ENCODE assay signal across 8 cellular contexts in genomic region chr19:52007436-52007804, GRCh38. TPM values are rescaled to one million over a fixed set of nuclear protein-coding genes. Genes with fewer than 3 reads are reported as not detected.
DNase-seq lines count a peak whose midpoint lies in the region; ATAC-seq and TF ChIP-seq lines count a peak whose summit lies in the region.

No MANE protein-coding gene starts in this region.

- 8 to 13% methylated on average over 10 of the region's 10 CpGs for WGBS in GM23248 (ENCODE audit: low coverage in 1 of 2, low lambda C conversion rate in 2 of 2, missing lambda C conversion rate in 2 of 2), 2 experiments
- 5% methylated on average over 10 of the region's 10 CpGs for WGBS in hepatocyte (ENCODE audit: low lambda C conversion rate, missing lambda C conversion rate)

- H2AFZ ChIP-seq in GM23248: peak overlapping the region; percentile 100
- H2AFZ ChIP-seq in hepatocyte: peak overlapping the region; percentile 100

- peak overlapping the region; percentile 81 for H3K4me3 ChIP-seq in AG09309 (ENCODE audit: control insufficient read depth, low read depth, low read length)
- peak overlapping the region; percentile 86 for H3K4me3 ChIP-seq in GM23248
- peak overlapping the region; percentile 76 for H3K4me3 ChIP-seq in hepatocyte
- H3K4me3 ChIP-seq in skeletal muscle cell (ENCODE audit: low read depth, low read length): peak overlapping the region; percentile 79

- H3K9ac ChIP-seq in GM23248: peak overlapping the region; percentile 86

- peaks cover 5% of the 10 kb centered on the region; the same call in 1 of the 2 replicates for H3K36me3 ChIP-seq in GM23248 (ENCODE audit: low read depth)
- H3K36me3 ChIP-seq in hepatocyte (replicated peaks; ENCODE audit: insufficient read depth, low read depth): no peaks in the 10 kb centered on the region

- H3K27ac ChIP-seq in GM23248 (peak overlapping the region; percentile 69), hepatocyte (peak overlapping the region; percentile 89)

- H3K36me3 Mint-ChIP-seq in activated T-cell treated with anti-CD3 and anti-CD28 coated beads, Interleukin-2, amount 50 U/mL, for 72 hours (ENCODE audit: insufficient read depth in 2 of 2): peaks cover 35 to 57% of the 10 kb centered on the region in 2 donors

- H3K27me3 ChIP-seq in GM23248 (replicated peaks; ENCODE audit: insufficient read depth) (no peaks in the 10 kb centered on the region), hepatocyte (no peaks in the 10 kb centered on the region)

- H3K4me3 Mint-ChIP-seq in activated T-cell treated with anti-CD3 and anti-CD28 coated beads, Interleukin-2, amount 50 U/mL, for 72 hours: peak overlapping the region; percentile 91 to 94

- H3K9me3 ChIP-seq in GM23248 (ENCODE audit: low read depth) (no peaks in the 10 kb centered on the region), hepatocyte (ENCODE audit: low read depth) (peaks cover 10% of the 10 kb centered on the region)

- H4K20me1 ChIP-seq in GM23248 (ENCODE audit: insufficient read depth) (no peaks in the 10 kb centered on the region), hepatocyte (ENCODE audit: insufficient read depth, poor library complexity, severe bottlenecking) (no peaks in the 10 kb centered on the region)

- TF ChIP-seq CTCF in AG09309 (IDR thresholded peaks at IDR 0.05; ENCODE audit: control insufficient read depth, insufficient read depth, low read depth, low read length, missing control alignments): no peak
- no peak for TF ChIP-seq CTCF in hepatocyte (IDR thresholded peaks at IDR 0.05; ENCODE audit: poor library complexity)

- peak; percentile 24 to 29 for ATAC-seq in activated T-cell treated with anti-CD3 and anti-CD28 coated beads, Interleukin-2, amount 50 U/mL, for 72 hours (replicated peaks in 1 of 2)
- no peak for ATAC-seq in GM19455 (IDR thresholded peaks at IDR 0.05; ENCODE audit: unreplicated experiment)
- no peak for ATAC-seq in GM21737 (IDR thresholded peaks at IDR 0.05; ENCODE audit: unreplicated experiment)

- H3K79me2 ChIP-seq in GM23248 (ENCODE audit: insufficient read depth) (peaks cover 52% of the 10 kb centered on the region), hepatocyte (peaks cover 49% of the 10 kb centered on the region)

- H3K27me3 Mint-ChIP-seq in activated T-cell treated with anti-CD3 and anti-CD28 coated beads, Interleukin-2, amount 50 U/mL, for 72 hours (ENCODE audit: low read depth): no peaks in the 10 kb centered on the region

- H3K4me1 Mint-ChIP-seq in activated T-cell treated with anti-CD3 and anti-CD28 coated beads, Interleukin-2, amount 50 U/mL, for 72 hours (ENCODE audit: low read depth): peaks cover 6% of the 10 kb centered on the region

- peaks cover 9 to 24% of the 10 kb centered on the region in 2 donors for H3K9me3 Mint-ChIP-seq in activated T-cell treated with anti-CD3 and anti-CD28 coated beads, Interleukin-2, amount 50 U/mL, for 72 hours

- peak overlapping the region; percentile 90 for H3K4me2 ChIP-seq in GM23248 (ENCODE audit: unreplicated experiment)
- peak overlapping the region; percentile 84 for H3K4me2 ChIP-seq in hepatocyte

- DNase-seq in AG09309 (ENCODE audit: low read depth) (no peak), GM23248 (peak; percentile 45), hepatocyte (ENCODE audit: low spot score) (peak; percentile 16), skeletal muscle cell (ENCODE audit: low read depth) (no peak), GM19238 (ENCODE audit: insufficient read length, low spot score) (no peak)
- DNase-seq in activated T-cell treated with anti-CD3 and anti-CD28 coated beads, Interleukin-2, amount 50 U/mL, for 72 hours: no peak

- H3K4me1 ChIP-seq in GM23248 (ENCODE audit: insufficient read depth) (peaks cover 4% of the 10 kb centered on the region; the same call in 1 of the 2 replicates), hepatocyte (ENCODE audit: insufficient read depth) (peaks cover 6% of the 10 kb centered on the region)

- peaks cover 6% of the 10 kb centered on the region; the same call in 1 of the 2 replicates for H3F3A ChIP-seq in GM23248 (ENCODE audit: insufficient read depth)

- in situ Hi-C loops in GM23248 (cut with MboI): no loop called here

- peak overlapping the region; percentile 84 for H3K27ac Mint-ChIP-seq in activated T-cell treated with anti-CD3 and anti-CD28 coated beads, Interleukin-2, amount 50 U/mL, for 72 hours

- no peaks in the 10 kb centered on the region for H3K9me2 ChIP-seq in GM23248 (ENCODE audit: insufficient read depth)
- no peaks in the 10 kb centered on the region for H3K9me2 ChIP-seq in hepatocyte (replicated peaks; ENCODE audit: insufficient read depth)

RNA-seq across cellular contexts. Expression of gene ZNF615, which starts 0.6 kb away (rescaled TPM):
- 6.4 and 6.9 TPM in 2 replicates for total RNA-seq in GM23248 (2014; rRNA removed; shearing (Covaris generic))
- polyA plus RNA-seq in GM23248 (2016; fragmentation: Nextera tagmentation; extraction: Ambion mirVana): 4.6 and 5.0 TPM in 2 replicates
- total RNA-seq in activated T-cell treated with anti-CD3 and anti-CD28 coated beads, Interleukin-2, amount 50 U/mL, for 72 hours: 10 to 100 TPM; 10.2 to 11.8 TPM
- 11.6 and 17.6 TPM in 2 replicates for total RNA-seq in hepatocyte
- 3.4 and 4.9 TPM in 2 replicates for polyA plus RNA-seq in hepatocyte

RNA-seq across cellular contexts. Expression of gene ZNF614, which starts 20.8 kb away (rescaled TPM):
- total RNA-seq in GM23248 (2014; rRNA removed; shearing (Covaris generic)): 8.5 and 15.9 TPM in 2 replicates
- polyA plus RNA-seq in GM23248 (2016; fragmentation: Nextera tagmentation; extraction: Ambion mirVana): 7.0 and 7.1 TPM in 2 replicates
- 10 to 100 TPM; 11.5 TPM for total RNA-seq in activated T-cell treated with anti-CD3 and anti-CD28 coated beads, Interleukin-2, amount 50 U/mL, for 72 hours
- total RNA-seq in hepatocyte: 10.7 and 10.8 TPM in 2 replicates
- polyA plus RNA-seq in hepatocyte: 4.2 and 5.5 TPM in 2 replicates

RNA-seq across cellular contexts. Expression of gene ZNF350, which starts 20.8 kb away (rescaled TPM):
- total RNA-seq in GM23248 (2014; rRNA removed; shearing (Covaris generic)): 7.3 and 7.5 TPM in 2 replicates
- polyA plus RNA-seq in GM23248 (2016; fragmentation: Nextera tagmentation; extraction: Ambion mirVana): 7.3 and 9.0 TPM in 2 replicates
- 10 to 100 TPM; 10.9 to 15.6 TPM for total RNA-seq in activated T-cell treated with anti-CD3 and anti-CD28 coated beads, Interleukin-2, amount 50 U/mL, for 72 hours
- total RNA-seq in hepatocyte: 3.5 and 4.3 TPM in 2 replicates
- polyA plus RNA-seq in hepatocyte: 3.1 and 5.0 TPM in 2 replicates

RNA-seq across cellular contexts. Expression of gene ZNF432, which starts 41.2 kb away (rescaled TPM):
- total RNA-seq in GM23248 (2014; rRNA removed; shearing (Covaris generic)): 4.8 and 10.4 TPM in 2 replicates
- polyA plus RNA-seq in GM23248 (2016; fragmentation: Nextera tagmentation; extraction: Ambion mirVana) (2.8 and 3.4 TPM in 2 replicates), hepatocyte (3.4 and 4.8 TPM in 2 replicates)
- total RNA-seq in activated T-cell treated with anti-CD3 and anti-CD28 coated beads, Interleukin-2, amount 50 U/mL, for 72 hours: 10 to 100 TPM; 13.1 to 14.3 TPM
- 7.4 and 10.1 TPM in 2 replicates for total RNA-seq in hepatocyte

Comparison
In these comparisons a context has a peak if more than half of its experiments do, and no peak if none do; other contexts are left out.
1. DNase-seq: peak in GM23248 (single experiment) and hepatocyte (single experiment); none in AG09309 (single experiment), activated T-cell treated with anti-CD3 and anti-CD28 coated beads, Interleukin-2, amount 50 U/mL, for 72 hours (0 of 2), skeletal muscle cell (single experiment) and GM19238 (single experiment).
2. ATAC-seq: peak in activated T-cell treated with anti-CD3 and anti-CD28 coated beads, Interleukin-2, amount 50 U/mL, for 72 hours (2 of 2); none in GM19455 (single experiment) and GM21737 (single experiment).
3. Peak in every context shown above with its lines, with median percentiles within 50 percentile points of each other: H3K4me3 ChIP-seq.